ENCODE assay signal across 1 cellular context in the genomic region with DNA sequence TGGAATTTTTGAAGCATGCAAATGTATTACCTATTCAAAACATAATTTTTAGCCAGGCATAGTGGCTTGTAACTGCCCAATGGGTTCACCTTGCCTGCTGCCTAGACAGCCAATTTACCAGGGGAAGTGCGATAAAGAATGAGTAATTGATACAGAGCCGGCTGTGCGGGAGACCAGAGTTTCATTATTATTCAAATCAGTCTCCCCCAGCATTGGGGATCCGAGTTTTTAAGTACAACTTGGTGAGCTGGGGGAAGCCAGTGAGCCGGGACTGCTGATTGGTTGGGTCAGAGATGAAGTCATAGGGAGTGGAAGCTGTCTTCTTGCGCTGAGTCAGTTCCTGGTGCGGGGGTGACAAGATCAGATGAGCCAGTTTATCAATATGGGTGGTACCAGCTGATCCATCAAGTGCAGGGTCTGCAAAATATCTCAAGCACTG.
TF ChIP-seq lines count a peak whose summit lies in the region.

No MANE protein-coding gene starts in this region.

TF ChIP-seq in GM23338, 12 proteins besides CTCF, POLR2A, EP300 and RAD21 (continued from another document):
- TF ChIP-seq, protein P1, sequence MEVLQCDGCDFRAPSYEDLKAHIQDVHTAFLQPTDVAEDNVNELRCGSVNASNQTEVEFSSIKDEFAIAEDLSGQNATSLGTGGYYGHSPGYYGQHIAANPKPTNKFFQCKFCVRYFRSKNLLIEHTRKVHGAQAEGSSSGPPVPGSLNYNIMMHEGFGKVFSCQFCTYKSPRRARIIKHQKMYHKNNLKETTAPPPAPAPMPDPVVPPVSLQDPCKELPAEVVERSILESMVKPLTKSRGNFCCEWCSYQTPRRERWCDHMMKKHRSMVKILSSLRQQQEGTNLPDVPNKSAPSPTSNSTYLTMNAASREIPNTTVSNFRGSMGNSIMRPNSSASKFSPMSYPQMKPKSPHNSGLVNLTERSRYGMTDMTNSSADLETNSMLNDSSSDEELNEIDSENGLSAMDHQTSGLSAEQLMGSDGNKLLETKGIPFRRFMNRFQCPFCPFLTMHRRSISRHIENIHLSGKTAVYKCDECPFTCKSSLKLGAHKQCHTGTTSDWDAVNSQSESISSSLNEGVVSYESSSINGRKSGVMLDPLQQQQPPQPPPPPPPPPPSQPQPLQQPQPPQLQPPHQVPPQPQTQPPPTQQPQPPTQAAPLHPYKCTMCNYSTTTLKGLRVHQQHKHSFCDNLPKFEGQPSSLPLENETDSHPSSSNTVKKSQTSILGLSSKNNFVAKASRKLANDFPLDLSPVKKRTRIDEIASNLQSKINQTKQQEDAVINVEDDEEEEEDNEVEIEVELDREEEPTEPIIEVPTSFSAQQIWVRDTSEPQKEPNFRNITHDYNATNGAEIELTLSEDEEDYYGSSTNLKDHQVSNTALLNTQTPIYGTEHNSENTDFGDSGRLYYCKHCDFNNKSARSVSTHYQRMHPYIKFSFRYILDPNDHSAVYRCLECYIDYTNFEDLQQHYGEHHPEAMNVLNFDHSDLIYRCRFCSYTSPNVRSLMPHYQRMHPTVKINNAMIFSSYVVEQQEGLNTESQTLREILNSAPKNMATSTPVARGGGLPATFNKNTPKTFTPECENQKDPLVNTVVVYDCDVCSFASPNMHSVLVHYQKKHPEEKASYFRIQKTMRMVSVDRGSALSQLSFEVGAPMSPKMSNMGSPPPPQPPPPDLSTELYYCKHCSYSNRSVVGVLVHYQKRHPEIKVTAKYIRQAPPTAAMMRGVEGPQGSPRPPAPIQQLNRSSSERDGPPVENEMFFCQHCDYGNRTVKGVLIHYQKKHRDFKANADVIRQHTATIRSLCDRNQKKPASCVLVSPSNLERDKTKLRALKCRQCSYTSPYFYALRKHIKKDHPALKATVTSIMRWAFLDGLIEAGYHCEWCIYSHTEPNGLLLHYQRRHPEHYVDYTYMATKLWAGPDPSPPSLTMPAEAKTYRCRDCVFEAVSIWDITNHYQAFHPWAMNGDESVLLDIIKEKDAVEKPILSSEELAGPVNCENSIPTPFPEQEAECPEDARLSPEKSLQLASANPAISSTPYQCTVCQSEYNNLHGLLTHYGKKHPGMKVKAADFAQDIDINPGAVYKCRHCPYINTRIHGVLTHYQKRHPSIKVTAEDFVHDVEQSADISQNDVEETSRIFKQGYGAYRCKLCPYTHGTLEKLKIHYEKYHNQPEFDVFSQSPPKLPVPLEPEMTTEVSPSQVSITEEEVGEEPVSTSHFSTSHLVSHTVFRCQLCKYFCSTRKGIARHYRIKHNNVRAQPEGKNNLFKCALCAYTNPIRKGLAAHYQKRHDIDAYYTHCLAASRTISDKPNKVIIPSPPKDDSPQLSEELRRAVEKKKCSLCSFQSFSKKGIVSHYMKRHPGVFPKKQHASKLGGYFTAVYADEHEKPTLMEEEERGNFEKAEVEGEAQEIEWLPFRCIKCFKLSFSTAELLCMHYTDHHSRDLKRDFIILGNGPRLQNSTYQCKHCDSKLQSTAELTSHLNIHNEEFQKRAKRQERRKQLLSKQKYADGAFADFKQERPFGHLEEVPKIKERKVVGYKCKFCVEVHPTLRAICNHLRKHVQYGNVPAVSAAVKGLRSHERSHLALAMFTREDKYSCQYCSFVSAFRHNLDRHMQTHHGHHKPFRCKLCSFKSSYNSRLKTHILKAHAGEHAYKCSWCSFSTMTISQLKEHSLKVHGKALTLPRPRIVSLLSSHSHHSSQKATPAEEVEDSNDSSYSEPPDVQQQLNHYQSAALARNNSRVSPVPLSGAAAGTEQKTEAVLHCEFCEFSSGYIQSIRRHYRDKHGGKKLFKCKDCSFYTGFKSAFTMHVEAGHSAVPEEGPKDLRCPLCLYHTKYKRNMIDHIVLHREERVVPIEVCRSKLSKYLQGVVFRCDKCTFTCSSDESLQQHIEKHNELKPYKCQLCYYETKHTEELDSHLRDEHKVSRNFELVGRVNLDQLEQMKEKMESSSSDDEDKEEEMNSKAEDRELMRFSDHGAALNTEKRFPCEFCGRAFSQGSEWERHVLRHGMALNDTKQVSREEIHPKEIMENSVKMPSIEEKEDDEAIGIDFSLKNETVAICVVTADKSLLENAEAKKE (CRISPR knock-in tag; IDR thresholded peaks at IDR 0.05): no peak
- TF ChIP-seq CREB1 (CRISPR knock-in tag; IDR thresholded peaks at IDR 0.05; ENCODE audit: low read depth) (no peak), POLR2AphosphoS5 (IDR thresholded peaks at IDR 0.05; ENCODE audit: low read depth) (no peak), ZNF114 (CRISPR knock-in tag; IDR thresholded peaks at IDR 0.05) (no peak), EZH2phosphoT487 (IDR thresholded peaks at IDR 0.05; ENCODE audit: unreplicated experiment) (no peak), STAT1 (IDR thresholded peaks at IDR 0.05; ENCODE audit: unreplicated experiment) (no peak)
- TF ChIP-seq, protein P2, sequence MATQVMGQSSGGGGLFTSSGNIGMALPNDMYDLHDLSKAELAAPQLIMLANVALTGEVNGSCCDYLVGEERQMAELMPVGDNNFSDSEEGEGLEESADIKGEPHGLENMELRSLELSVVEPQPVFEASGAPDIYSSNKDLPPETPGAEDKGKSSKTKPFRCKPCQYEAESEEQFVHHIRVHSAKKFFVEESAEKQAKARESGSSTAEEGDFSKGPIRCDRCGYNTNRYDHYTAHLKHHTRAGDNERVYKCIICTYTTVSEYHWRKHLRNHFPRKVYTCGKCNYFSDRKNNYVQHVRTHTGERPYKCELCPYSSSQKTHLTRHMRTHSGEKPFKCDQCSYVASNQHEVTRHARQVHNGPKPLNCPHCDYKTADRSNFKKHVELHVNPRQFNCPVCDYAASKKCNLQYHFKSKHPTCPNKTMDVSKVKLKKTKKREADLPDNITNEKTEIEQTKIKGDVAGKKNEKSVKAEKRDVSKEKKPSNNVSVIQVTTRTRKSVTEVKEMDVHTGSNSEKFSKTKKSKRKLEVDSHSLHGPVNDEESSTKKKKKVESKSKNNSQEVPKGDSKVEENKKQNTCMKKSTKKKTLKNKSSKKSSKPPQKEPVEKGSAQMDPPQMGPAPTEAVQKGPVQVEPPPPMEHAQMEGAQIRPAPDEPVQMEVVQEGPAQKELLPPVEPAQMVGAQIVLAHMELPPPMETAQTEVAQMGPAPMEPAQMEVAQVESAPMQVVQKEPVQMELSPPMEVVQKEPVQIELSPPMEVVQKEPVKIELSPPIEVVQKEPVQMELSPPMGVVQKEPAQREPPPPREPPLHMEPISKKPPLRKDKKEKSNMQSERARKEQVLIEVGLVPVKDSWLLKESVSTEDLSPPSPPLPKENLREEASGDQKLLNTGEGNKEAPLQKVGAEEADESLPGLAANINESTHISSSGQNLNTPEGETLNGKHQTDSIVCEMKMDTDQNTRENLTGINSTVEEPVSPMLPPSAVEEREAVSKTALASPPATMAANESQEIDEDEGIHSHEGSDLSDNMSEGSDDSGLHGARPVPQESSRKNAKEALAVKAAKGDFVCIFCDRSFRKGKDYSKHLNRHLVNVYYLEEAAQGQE (IDR thresholded peaks at IDR 0.05; ENCODE audit: unreplicated experiment): no peak
